ENCODE assay signal across 20 cellular contexts in the genomic region with DNA sequence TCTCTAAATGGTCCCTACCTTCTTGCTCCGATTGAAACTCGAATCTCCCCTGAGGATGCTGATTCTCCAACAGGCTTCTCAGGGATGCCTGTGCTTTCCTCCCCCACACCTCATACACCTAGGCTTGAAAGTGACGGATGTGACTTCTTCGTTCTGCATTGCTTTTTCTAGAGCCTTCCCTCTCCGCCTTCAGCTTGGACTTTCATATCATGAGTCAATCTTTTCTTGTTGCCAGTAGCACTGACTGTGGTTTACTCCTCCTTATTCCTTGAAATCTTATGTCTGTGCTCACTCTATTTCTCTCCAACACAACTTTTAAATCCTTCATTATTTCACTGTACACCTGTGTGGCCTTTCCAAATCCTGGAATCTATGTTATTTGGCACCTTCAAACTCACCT.
A peak's percentile ranks its signal among the peaks of the same experiment; 100 is the strongest.
DNase-seq lines count a peak whose midpoint lies in the region; ATAC-seq and TF ChIP-seq lines count a peak whose summit lies in the region.
"Had no signal": no experiment of that assay in that cellular context is flagged by ENCODE, and none has a peak within 500 bp of the region (broad histone marks: within the 10 kb centered on the region; RNA-seq: fewer than 3 reads in every experiment).

No MANE protein-coding gene starts in this region.

- TF ChIP-seq CTCF in fibroblast of the aortic adventitia (IDR thresholded peaks at IDR 0.05; ENCODE audit: insufficient read depth, low read length) (no peak), smooth muscle cell (IDR thresholded peaks at IDR 0.05; ENCODE audit: borderline replicate concordance, insufficient read depth, poor library complexity, severe bottlenecking) (no peak)

- WGBS in smooth muscle cell (ENCODE audit: low lambda C conversion rate): 87% methylated on average over 5 of the region's 5 CpGs

- no peaks in the 10 kb centered on the region for H3K27me3 ChIP-seq in smooth muscle cell (ENCODE audit: low read depth)
- H3K27me3 ChIP-seq: hepatocyte, spleen had no signal

- no peaks in the 10 kb centered on the region for H3K79me2 ChIP-seq in smooth muscle cell (ENCODE audit: low read depth)
- H3K79me2 ChIP-seq: hepatocyte had no signal

- H3K27ac ChIP-seq in smooth muscle cell (ENCODE audit: low read depth): no peak overlapping the region
- H3K27ac ChIP-seq: hepatocyte, spleen had no signal

- H3K9ac ChIP-seq in smooth muscle cell (ENCODE audit: low read depth): no peak overlapping the region

- ATAC-seq in HG03025 (IDR thresholded peaks at IDR 0.05; ENCODE audit: low FRiP score, unreplicated experiment): no peak
- ATAC-seq: natural killer cell had no signal

- no peak overlapping the region for H3K4me3 ChIP-seq in fibroblast of the aortic adventitia (ENCODE audit: low read depth, low read length)
- no peak overlapping the region for H3K4me3 ChIP-seq in smooth muscle cell
- H3K4me3 ChIP-seq: hepatocyte, spleen had no signal

- H3K4me1 ChIP-seq in smooth muscle cell (ENCODE audit: low read depth): no peaks in the 10 kb centered on the region
- H3K4me1 ChIP-seq: spleen had no signal

- no peaks in the 10 kb centered on the region for H3F3A ChIP-seq in smooth muscle cell (ENCODE audit: low read depth)

- no peaks in the 10 kb centered on the region for H3K36me3 ChIP-seq in smooth muscle cell (ENCODE audit: low read depth)
- H3K36me3 ChIP-seq: spleen had no signal

- peak overlapping the region; percentile 26 for H2AFZ ChIP-seq in smooth muscle cell (ENCODE audit: low read depth)
- H2AFZ ChIP-seq: hepatocyte had no signal

- DNase-seq in HPDE6-E6E7 (ENCODE audit: extremely low spot score) (peak; percentile 4), amniotic epithelial cell (ENCODE audit: low read depth) (peak; percentile 77), fibroblast of the aortic adventitia (ENCODE audit: low read depth) (peak; percentile 17), smooth muscle cell (lab: John Stamatoyannopoulos, UW; ENCODE audit: unreplicated experiment) (no peak), activated gamma-delta T cell treated with Interleukin-2 at 50 U/mL for 16 hours (no peak), amygdala (lab: John Stamatoyannopoulos, UW) (no peak)
- DNase-seq: activated CD4-positive, alpha-beta T cell treated with anti-CD3 and anti-CD28 coated beads for 48 hours; activated CD8-positive, alpha-beta memory T cell treated with anti-CD3 and anti-CD28 coated beads, Interleukin-2, amount 50 U/mL, for 4 hours; cerebellar nuclear complex; effector CD8-positive, alpha-beta T cell; GDM1; natural killer cell; NCI-H1092; NCI-H2029; NCI-H446 treated with DMSO at 0.1 percent for 48 hours; posterior cingulate gyrus; spleen; stimulated activated CD4-positive, alpha-beta T cell treated with anti-CD3 and anti-CD28 coated beads, Interleukin-4, amount 100 ng/mL, for 4 hours had no signal

- no peak overlapping the region for H3K4me2 ChIP-seq in smooth muscle cell
- H3K4me2 ChIP-seq: hepatocyte had no signal

- H3K9me3 ChIP-seq in smooth muscle cell (replicated peaks; ENCODE audit: low read depth): no peaks in the 10 kb centered on the region
- H3K9me3 ChIP-seq: spleen had no signal

- H4K20me1 ChIP-seq in smooth muscle cell (ENCODE audit: low read depth): no peaks in the 10 kb centered on the region

Comparison
In these comparisons a context has a peak if more than half of its experiments do, and no peak if none do; other contexts are left out.
1. DNase-seq: peak in HPDE6-E6E7 (single experiment), amniotic epithelial cell (single experiment) and fibroblast of the aortic adventitia (single experiment); none in smooth muscle cell (single experiment), activated gamma-delta T cell treated with Interleukin-2 at 50 U/mL for 16 hours (single experiment) and amygdala (0 of 56).